In the genomic region with DNA sequence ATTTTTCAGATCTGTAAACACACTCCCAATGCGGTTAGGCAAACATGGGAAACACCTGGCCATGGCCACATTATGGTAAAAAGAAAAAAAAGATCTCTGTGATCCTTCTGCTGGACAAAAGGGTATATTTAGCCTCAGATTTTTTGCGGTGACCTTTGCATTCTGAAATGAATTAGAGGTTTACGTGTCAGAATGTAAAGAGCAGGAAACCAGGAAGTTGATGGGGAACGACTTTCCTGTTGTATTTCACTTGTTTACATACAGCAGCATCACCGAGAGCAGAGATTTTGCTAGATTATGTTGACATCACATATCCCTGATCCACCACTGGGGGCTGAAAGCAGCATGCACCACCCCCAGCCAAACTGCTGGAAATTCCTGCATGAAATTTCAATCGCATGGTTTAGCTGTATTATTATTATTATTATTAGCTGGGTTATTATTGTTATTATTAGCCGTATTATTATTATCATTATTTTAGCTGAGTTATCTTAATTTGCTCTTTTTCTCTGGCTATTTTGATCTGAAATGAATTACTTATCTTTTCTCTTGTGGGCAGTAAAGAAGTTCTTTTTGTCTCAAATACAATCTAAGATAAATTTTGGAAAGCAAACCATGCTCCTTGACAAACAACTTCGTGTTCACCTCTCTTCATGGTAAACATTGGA, we compare ENCODE assay signal across 12 cellular contexts.
DNase-seq lines count a peak whose midpoint lies in the region; ATAC-seq and TF ChIP-seq lines count a peak whose summit lies in the region.
"Had no signal": no experiment of that assay in that cellular context is flagged by ENCODE, and none has a peak within 500 bp of the region (broad histone marks: within the 10 kb centered on the region; RNA-seq: fewer than 3 reads in every experiment).

No MANE protein-coding gene starts in this region.

- H3K4me1 Mint-ChIP-seq in activated T-helper 2 cell treated with anti-CD3 and anti-CD28 coated beads, Interferon-gamma antibody, Interleukin-2, Interleukin-4, amounts not matched to agents 10 μg/mL and 5 μg/mL and 100 μg/mL, durations not matched to agents 14 hours and 24 hours and 36 hours (ENCODE audit: low read depth): no peaks in the 10 kb centered on the region
- H3K4me1 Mint-ChIP-seq: activated B cell treated with CpG ODN at 0.5 μM for 24 hours had no signal

- no peaks in the 10 kb centered on the region for H3K9me3 Mint-ChIP-seq in activated T-helper 2 cell treated with anti-CD3 and anti-CD28 coated beads, Interferon-gamma antibody, Interleukin-2, Interleukin-4, amounts not matched to agents 10 μg/mL and 5 μg/mL and 100 μg/mL, durations not matched to agents 14 hours and 24 hours and 36 hours
- H3K9me3 Mint-ChIP-seq: activated B cell treated with CpG ODN at 0.5 μM for 24 hours; naive thymus-derived CD4-positive, alpha-beta T cell had no signal

- H3K36me3 Mint-ChIP-seq in activated T-helper 2 cell treated with anti-CD3 and anti-CD28 coated beads, Interferon-gamma antibody, Interleukin-2, Interleukin-4, amounts not matched to agents 10 μg/mL and 5 μg/mL and 100 μg/mL, durations not matched to agents 14 hours and 24 hours and 36 hours (ENCODE audit: low read depth): no peaks in the 10 kb centered on the region
- H3K36me3 Mint-ChIP-seq: naive thymus-derived CD4-positive, alpha-beta T cell had no signal

- H3K4me3 ChIP-seq in SK-N-MC: no peak overlapping the region
- H3K4me3 ChIP-seq: stomach had no signal

- H3K27ac ChIP-seq in C4-2B: no peak overlapping the region
- H3K27ac ChIP-seq in SK-N-MC: peak overlapping the region; percentile 49; the same call in 1 of the 2 replicates
- H3K27ac ChIP-seq: stomach had no signal

- peak overlapping the region; percentile 2 for H3K9ac ChIP-seq in SK-N-MC (ENCODE audit: insufficient read length)

- no peak overlapping the region for H3K4me3 Mint-ChIP-seq in activated T-helper 2 cell treated with anti-CD3 and anti-CD28 coated beads, Interferon-gamma antibody, Interleukin-2, Interleukin-4, amounts not matched to agents 10 μg/mL and 5 μg/mL and 100 μg/mL, durations not matched to agents 14 hours and 24 hours and 36 hours (ENCODE audit: low read depth)
- H3K4me3 Mint-ChIP-seq: activated B cell treated with CpG ODN at 0.5 μM for 24 hours; naive thymus-derived CD4-positive, alpha-beta T cell had no signal

- peak; percentile 51 for TF ChIP-seq CTCF in C4-2B (conservative IDR thresholded peaks at IDR 0.05)

- no peaks in the 10 kb centered on the region for H3K36me3 ChIP-seq in SK-N-MC (ENCODE audit: insufficient read depth, low read length)
- H3K36me3 ChIP-seq: stomach had no signal

- intact Hi-C loops in activated T-helper 2 cell treated with anti-CD3 and anti-CD28 coated beads, Interferon-gamma antibody, Interleukin-2, Interleukin-4, amounts not matched to agents 10 μg/mL and 5 μg/mL and 100 μg/mL, durations not matched to agents 14 hours and 24 hours and 36 hours (cut with micrococcal nuclease): no loop called here

- H3K9me3 ChIP-seq in SK-N-MC (ENCODE audit: low read depth, low read length): no peaks in the 10 kb centered on the region
- H3K9me3 ChIP-seq: stomach had no signal

- H3K27me3 Mint-ChIP-seq in activated T-helper 2 cell treated with anti-CD3 and anti-CD28 coated beads, Interferon-gamma antibody, Interleukin-2, Interleukin-4, amounts not matched to agents 10 μg/mL and 5 μg/mL and 100 μg/mL, durations not matched to agents 14 hours and 24 hours and 36 hours (ENCODE audit: low read depth): peaks cover 12% of the 10 kb centered on the region

- DNase-seq in HT-29 (ENCODE audit: low spot score): peak; percentile 69
- no peak for DNase-seq in SK-N-MC (ENCODE audit: low read depth, low spot score)
- peak; percentile 24 for DNase-seq in iPS-NIHi11 (ENCODE audit: low spot score)
- DNase-seq in NCI-H446 (lab: John Stamatoyannopoulos, UW): no peak
- DNase-seq in activated T-helper 2 cell treated with anti-CD3 and anti-CD28 coated beads, Interferon-gamma antibody, Interleukin-2, Interleukin-4, amounts not matched to agents 10 μg/mL and 5 μg/mL and 100 μg/mL, durations not matched to agents 14 hours and 24 hours and 36 hours (ENCODE audit: low spot score): no peak
- DNase-seq in medulla oblongata (ENCODE audit: extremely low spot score): no peak
- DNase-seq: activated B cell treated with CpG ODN at 0.5 μM for 24 hours; DND-41; naive thymus-derived CD4-positive, alpha-beta T cell; stomach had no signal

- ATAC-seq in GM18873 (IDR thresholded peaks at IDR 0.05; ENCODE audit: low FRiP score, unreplicated experiment): no peak
- ATAC-seq: naive thymus-derived CD4-positive, alpha-beta T cell had no signal

- H3K27ac Mint-ChIP-seq in activated T-helper 2 cell treated with anti-CD3 and anti-CD28 coated beads, Interferon-gamma antibody, Interleukin-2, Interleukin-4, amounts not matched to agents 10 μg/mL and 5 μg/mL and 100 μg/mL, durations not matched to agents 14 hours and 24 hours and 36 hours: no peak overlapping the region
- H3K27ac Mint-ChIP-seq: activated B cell treated with CpG ODN at 0.5 μM for 24 hours; naive thymus-derived CD4-positive, alpha-beta T cell had no signal

Comparison
In these comparisons a context has a peak if more than half of its experiments do, and no peak if none do; other contexts are left out.
1. DNase-seq: peak in HT-29 (single experiment) and iPS-NIHi11 (single experiment); none in SK-N-MC (single experiment), NCI-H446 (0 of 2), activated T-helper 2 cell treated with anti-CD3 and anti-CD28 coated beads, Interferon-gamma antibody, Interleukin-2, Interleukin-4, amounts not matched to agents 10 μg/mL and 5 μg/mL and 100 μg/mL, durations not matched to agents 14 hours and 24 hours and 36 hours (single experiment) and medulla oblongata (single experiment).